Comparison of ENCODE assay signal across 1 cellular context in genomic region chr20:24611360-24612140, GRCh38.
TF ChIP-seq lines count a peak whose summit lies in the region.

No MANE protein-coding gene starts in this region.

TF ChIP-seq in WTC11, 78 proteins besides CTCF, POLR2A, EP300 and RAD21 (continued from another document):
- TF ChIP-seq ZNF281 (CRISPR knock-in tag; IDR thresholded peaks at IDR 0.05), result no peak
